11 cellular contexts compared by ENCODE assay signal in the genomic region with DNA sequence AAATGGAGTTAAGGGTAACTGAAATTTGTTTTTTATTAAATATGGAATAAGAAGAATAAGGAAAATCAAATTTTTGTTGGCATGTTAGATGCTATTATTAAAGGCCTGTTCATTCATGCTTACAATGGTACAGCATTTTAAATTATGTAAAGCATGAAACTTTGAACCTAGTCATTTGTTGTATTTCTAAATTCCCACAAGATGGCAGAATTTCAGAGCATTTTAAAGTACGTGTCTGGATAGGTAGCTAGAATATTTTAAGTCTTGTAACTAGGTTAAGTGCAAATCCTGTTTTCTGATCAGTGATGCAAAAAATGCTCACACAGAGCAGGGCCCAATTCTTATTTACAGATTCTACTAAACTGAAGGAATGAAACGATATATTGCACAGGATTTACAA.
A peak's percentile ranks its signal among the peaks of the same experiment; 100 is the strongest.
DNase-seq lines count a peak whose midpoint lies in the region; ATAC-seq and TF ChIP-seq lines count a peak whose summit lies in the region.
"Had no signal": no experiment of that assay in that cellular context is flagged by ENCODE, and none has a peak within 500 bp of the region (broad histone marks: within the 10 kb centered on the region; RNA-seq: fewer than 3 reads in every experiment).

No MANE protein-coding gene starts in this region.

- H2BK15ac ChIP-seq in H9 (ENCODE audit: low read depth, low read length) = no peak overlapping the region

- H4K5ac ChIP-seq in H9 (ENCODE audit: insufficient read length, low read depth, low read length) = no peak overlapping the region

- H2BK5ac ChIP-seq in H9 (ENCODE audit: insufficient read length, low read length) = no peak overlapping the region

- no peak overlapping the region for H2BK20ac ChIP-seq in H9 (ENCODE audit: low read depth, low read length, poor library complexity, severe bottlenecking)

- H3K4ac ChIP-seq in H9 (ENCODE audit: low read depth, low read length) = no peak overlapping the region

- H3K18ac ChIP-seq in H9 (ENCODE audit: insufficient read length, low read depth, low read length) = no peak overlapping the region

- H2AK5ac ChIP-seq in H9 (ENCODE audit: insufficient read length, low read length) = no peak overlapping the region

- no peak overlapping the region for H3K23ac ChIP-seq in H9 (ENCODE audit: insufficient read length, low read depth, low read length)

- H3K4me3 Mint-ChIP-seq in H9 (no peak overlapping the region), nephron progenitor cell (no peak overlapping the region)
- H3K4me3 Mint-ChIP-seq: natural killer cell treated with Interleukin-12 subunit alpha and Interleukin-12 subunit beta and Interleukin-15 and Interleukin-18, amount 100 ng/mL, for 72 hours had no signal

- no peak overlapping the region for H2BK12ac ChIP-seq in H9 (ENCODE audit: insufficient read length, low read depth, low read length)

- no peak overlapping the region for H3K27ac ChIP-seq in H9 (ENCODE audit: insufficient read length, low read depth, low read length)
- no peak overlapping the region for H3K27ac ChIP-seq in foreskin keratinocyte
- no peak overlapping the region for H3K27ac ChIP-seq in MM.1S (ENCODE audit: low read length)
- H3K27ac ChIP-seq: uterus had no signal

- no CpG with 5 or more reads among the region's 2 CpGs for WGBS in H9 (ENCODE audit: extremely low coverage, insufficient read length, low lambda C conversion rate)

- no peaks in the 10 kb centered on the region for H3K9me2 ChIP-seq in MM.1S (replicated peaks; ENCODE audit: insufficient read depth, low read length)

- H3K79me2 ChIP-seq in H9 (ENCODE audit: insufficient read depth, low read length) (no peaks in the 10 kb centered on the region), MM.1S (ENCODE audit: low read length) (no peaks in the 10 kb centered on the region)

- H2BK120ac ChIP-seq in H9 (ENCODE audit: low read depth, low read length, poor library complexity, severe bottlenecking) = no peak overlapping the region

- no peaks in the 10 kb centered on the region for H4K20me1 ChIP-seq in H9 (ENCODE audit: control insufficient read depth, insufficient read depth, insufficient read length)
- no peaks in the 10 kb centered on the region for H4K20me1 ChIP-seq in MM.1S (ENCODE audit: insufficient read depth, low read length)

- no peaks in the 10 kb centered on the region for H3F3A ChIP-seq in MM.1S (ENCODE audit: insufficient read depth, low read length)

- H3K23me2 ChIP-seq in H9 (ENCODE audit: insufficient read length, low read depth, low read length, poor library complexity, severe bottlenecking) = no peaks in the 10 kb centered on the region

- H3K4me1 ChIP-seq in H9 (ENCODE audit: insufficient read depth, low read length) (no peaks in the 10 kb centered on the region), foreskin keratinocyte (no peaks in the 10 kb centered on the region), MM.1S (ENCODE audit: low read length) (no peaks in the 10 kb centered on the region)
- H3K4me1 ChIP-seq: uterus had no signal

- DNase-seq in COLO829 (ENCODE audit: low spot score) (peak; percentile 13), H9 (no peak), NCI-H748 (lab: John Stamatoyannopoulos, UW; ENCODE audit: unreplicated experiment) (peak; percentile 47), foreskin keratinocyte (peak; percentile 4 to 26), nephron progenitor cell (no peak), HCEC 1CT (no peak), RPMI8226 (no peak), MM.1S (no peak)
- DNase-seq: T-helper 1 cell, uterus had no signal

- H3K56ac ChIP-seq in H9 (ENCODE audit: insufficient read length, low read depth, low read length) = no peak overlapping the region

- no peak overlapping the region for H3K4me3 ChIP-seq in MM.1S (ENCODE audit: low read length)
- H3K4me3 ChIP-seq: uterus had no signal

- H3K9me3 Mint-ChIP-seq in H9 (no peaks in the 10 kb centered on the region; a peak in 1 of 5 replicates), nephron progenitor cell (peaks cover 4% of the 10 kb centered on the region)

- TF ChIP-seq CTCF in H9 (conservative IDR thresholded peaks at IDR 0.05) = peak; percentile 49
- TF ChIP-seq CTCF in foreskin keratinocyte (conservative IDR thresholded peaks at IDR 0.05) = peak; percentile 65
- TF ChIP-seq CTCF in nephron progenitor cell (IDR thresholded peaks at IDR 0.05) = no peak
- no peak for TF ChIP-seq CTCF in MM.1S (IDR thresholded peaks at IDR 0.05; ENCODE audit: low read length)

- H3K4me2 ChIP-seq in H9 (ENCODE audit: insufficient read depth, insufficient read length, low read length) = no peak overlapping the region
- H3K4me2 ChIP-seq in MM.1S (ENCODE audit: low read depth, low read length) = no peak overlapping the region

- no peaks in the 10 kb centered on the region for H3K79me1 ChIP-seq in H9 (ENCODE audit: insufficient read depth, low read depth, low read length, poor library complexity, severe bottlenecking)

- no peaks in the 10 kb centered on the region for H3K36me3 ChIP-seq in MM.1S (replicated peaks; ENCODE audit: insufficient read depth, low read length)
- H3K36me3 ChIP-seq: uterus had no signal

- H3K4me1 Mint-ChIP-seq in H9 (no peaks in the 10 kb centered on the region), nephron progenitor cell (no peaks in the 10 kb centered on the region)

- no peak overlapping the region for H3K9ac ChIP-seq in H9 (ENCODE audit: extremely low read depth, insufficient read length, low read length)
- no peak overlapping the region for H3K9ac ChIP-seq in MM.1S (ENCODE audit: low read length)

- no peak overlapping the region for H2AFZ ChIP-seq in H9 (ENCODE audit: low read length)
- H2AFZ ChIP-seq in MM.1S (ENCODE audit: low read length) = no peak overlapping the region

- no peak overlapping the region for H4K8ac ChIP-seq in H9 (replicated peaks; ENCODE audit: insufficient read length, low read depth, low read length)

- H3K9me3 ChIP-seq in H9 (ENCODE audit: control insufficient read depth, low read depth, low read length) (no peaks in the 10 kb centered on the region), MM.1S (replicated peaks; ENCODE audit: insufficient read depth, low read length) (no peaks in the 10 kb centered on the region)
- H3K9me3 ChIP-seq: uterus had no signal

- no peak overlapping the region for H4K91ac ChIP-seq in H9 (ENCODE audit: insufficient read length, low read depth, low read length)

- no peak overlapping the region for H3T11ph ChIP-seq in H9 (ENCODE audit: low read length)

- no peaks in the 10 kb centered on the region for H3K27me3 ChIP-seq in H9 (ENCODE audit: insufficient read depth, low read length)
- no peaks in the 10 kb centered on the region for H3K27me3 ChIP-seq in foreskin keratinocyte
- no peaks in the 10 kb centered on the region for H3K27me3 ChIP-seq in MM.1S (replicated peaks; ENCODE audit: insufficient read depth, low read length)
- H3K27me3 ChIP-seq: uterus had no signal

- H3K14ac ChIP-seq in H9 (ENCODE audit: insufficient read depth, low read length) = no peak overlapping the region

- ATAC-seq in foreskin keratinocyte = no peak
- ATAC-seq: natural killer cell treated with Interleukin-12 subunit alpha and Interleukin-12 subunit beta and Interleukin-15 and Interleukin-18, amount 100 ng/mL, for 72 hours had no signal

- H3K27ac Mint-ChIP-seq in H9 (no peak overlapping the region), nephron progenitor cell (no peak overlapping the region)
- H3K27ac Mint-ChIP-seq: natural killer cell treated with Interleukin-12 subunit alpha and Interleukin-12 subunit beta and Interleukin-15 and Interleukin-18, amount 100 ng/mL, for 72 hours had no signal

- no peaks in the 10 kb centered on the region for H3K36me3 Mint-ChIP-seq in H9 (ENCODE audit: insufficient read depth in 1 of 3, low read depth in 3 of 3)
- H3K36me3 Mint-ChIP-seq in nephron progenitor cell (ENCODE audit: low read depth) = no peaks in the 10 kb centered on the region
- H3K36me3 Mint-ChIP-seq: natural killer cell treated with Interleukin-12 subunit alpha and Interleukin-12 subunit beta and Interleukin-15 and Interleukin-18, amount 100 ng/mL, for 72 hours had no signal

- no peaks in the 10 kb centered on the region for H3K27me3 Mint-ChIP-seq in H9 (ENCODE audit: low read depth)
- peaks cover 4% of the 10 kb centered on the region for H3K27me3 Mint-ChIP-seq in nephron progenitor cell (ENCODE audit: low read depth, poor library complexity)
- H3K27me3 Mint-ChIP-seq: natural killer cell treated with Interleukin-12 subunit alpha and Interleukin-12 subunit beta and Interleukin-15 and Interleukin-18, amount 100 ng/mL, for 72 hours had no signal

Comparison
In these comparisons a context has a peak if more than half of its experiments do, and no peak if none do; other contexts are left out.
1. DNase-seq: peak in COLO829 (single experiment), NCI-H748 (single experiment) and foreskin keratinocyte (2 of 2); none in H9 (single experiment), nephron progenitor cell (single experiment), HCEC 1CT (single experiment), RPMI8226 (single experiment) and MM.1S (single experiment).
2. CTCF ChIP-seq: peak in H9 (single experiment) and foreskin keratinocyte (single experiment); none in nephron progenitor cell (single experiment) and MM.1S (single experiment).